In genomic region chr14:95489163-95489887, GRCh38 we compare ENCODE assay signal across 12 cellular contexts. TPM values are rescaled to one million over a fixed set of nuclear protein-coding genes. Genes with fewer than 3 reads are reported as not detected.
A peak's percentile ranks its signal among the peaks of the same experiment; 100 is the strongest.
DNase-seq lines count a peak whose midpoint lies in the region; ATAC-seq and TF ChIP-seq lines count a peak whose summit lies in the region.
"Had no signal": no experiment of that assay in that cellular context is flagged by ENCODE, and none has a peak within 500 bp of the region (broad histone marks: within the 10 kb centered on the region; RNA-seq: fewer than 3 reads in every experiment).

No MANE protein-coding gene starts in this region.

- no peak overlapping the region for H2BK15ac ChIP-seq in mesenchymal stem cell (ENCODE audit: low read depth, poor library complexity, severe bottlenecking)

- H2BK120ac ChIP-seq in mesenchymal stem cell (ENCODE audit: low read depth, low read length): peak overlapping the region; percentile 36

- no peaks in the 10 kb centered on the region for H3K27me3 Mint-ChIP-seq in activated CD4-positive, alpha-beta T cell treated with anti-CD3 and anti-CD28 coated beads, Interleukin-2, amount 10 ng/mL, durations not matched to agents 24 days and 14 days
- H3K27me3 Mint-ChIP-seq in activated CD4-positive, alpha-beta T cell treated with anti-CD3 and anti-CD28 coated beads for 36 hours: no peaks in the 10 kb centered on the region

- no peak overlapping the region for H2AK5ac ChIP-seq in mesenchymal stem cell (ENCODE audit: low read length, severe bottlenecking)

- peaks cover 0 to 10% of the 10 kb centered on the region in 2 experiments for H3K36me3 ChIP-seq in mesenchymal stem cell (ENCODE audit: control insufficient read depth in 1 of 2, insufficient read depth in 2 of 2, low read depth in 1 of 2, low read length in 2 of 2)
- H3K36me3 ChIP-seq in tibial artery: no peaks in the 10 kb centered on the region
- H3K36me3 ChIP-seq in Karpas-422 (ENCODE audit: insufficient read depth, low read length): no peaks in the 10 kb centered on the region

- no peak overlapping the region for H2AFZ ChIP-seq in mesenchymal stem cell (ENCODE audit: low read depth, low read length)
- H2AFZ ChIP-seq in Karpas-422 (ENCODE audit: low read length): no peak overlapping the region

- no peak overlapping the region for H4K8ac ChIP-seq in mesenchymal stem cell (ENCODE audit: low read length)

- H3K18ac ChIP-seq in mesenchymal stem cell (ENCODE audit: low read depth in 1 of 2, low read length in 2 of 2): peak overlapping the region; percentile 34 to 43

- H3K9me3 ChIP-seq in mesenchymal stem cell (ENCODE audit: control insufficient read depth, low read length) (no peaks in the 10 kb centered on the region), tibial artery (no peaks in the 10 kb centered on the region), Karpas-422 (ENCODE audit: low read length) (no peaks in the 10 kb centered on the region)
- H3K9me3 ChIP-seq: A549 had no signal

- peak overlapping the region; percentile 51 for H3K27ac Mint-ChIP-seq in activated CD4-positive, alpha-beta T cell treated with anti-CD3 and anti-CD28 coated beads, Interleukin-2, amount 10 ng/mL, durations not matched to agents 24 days and 14 days
- H3K27ac Mint-ChIP-seq in activated CD4-positive, alpha-beta T cell treated with anti-CD3 and anti-CD28 coated beads for 36 hours: no peak overlapping the region

- peak overlapping the region; percentile 76 for H4K91ac ChIP-seq in mesenchymal stem cell (ENCODE audit: low read length)

- no peak overlapping the region for H3K14ac ChIP-seq in mesenchymal stem cell (ENCODE audit: low read length in 2 of 2)

- CTCF ChIA-PET in activated CD4-positive, alpha-beta T cell treated with anti-CD3 and anti-CD28 coated beads for 36 hours (lab: Charles Lee): interaction anchor here (1.0 to 1.1 kb wide), 2 partner anchors 41 to 45 kb away, joined by 3 to 4 read pairs; no protein-coding TSS in a partner anchor

- no peak for ATAC-seq in activated CD4-positive, alpha-beta T cell treated with anti-CD3 and anti-CD28 coated beads for 36 hours
- ATAC-seq in HG03378 (IDR thresholded peaks at IDR 0.05; ENCODE audit: unreplicated experiment) (no peak), GM18861 (IDR thresholded peaks at IDR 0.05; ENCODE audit: unreplicated experiment) (no peak)
- ATAC-seq: A549 had no signal

- no peaks in the 10 kb centered on the region for H4K20me1 ChIP-seq in Karpas-422 (ENCODE audit: insufficient read depth, low read depth, low read length)

- TF ChIP-seq CTCF in coronary artery (IDR thresholded peaks at IDR 0.05) (no peak), tibial artery (IDR thresholded peaks at IDR 0.05) (no peak)

- no peaks in the 10 kb centered on the region for H3K79me2 ChIP-seq in Karpas-422 (ENCODE audit: low read length)

- POLR2A ChIA-PET in activated CD4-positive, alpha-beta T cell treated with anti-CD3 and anti-CD28 coated beads for 36 hours (lab: Charles Lee): interaction anchor here (0.5 kb wide), 1 partner anchor 24 kb away, joined by 4 read pairs; no protein-coding TSS in a partner anchor

- no peak overlapping the region for H3K4me2 ChIP-seq in mesenchymal stem cell (ENCODE audit: low read length, poor library complexity, severe bottlenecking)
- no peak overlapping the region for H3K4me2 ChIP-seq in Karpas-422 (ENCODE audit: low read depth, low read length, poor library complexity, severe bottlenecking)
- H3K4me2 ChIP-seq: A549 had no signal

- H2BK12ac ChIP-seq in mesenchymal stem cell (ENCODE audit: low read length in 2 of 2): peak overlapping the region in 1 of 2 experiments; percentile 25

- H3K4me3 Mint-ChIP-seq in activated CD4-positive, alpha-beta T cell treated with anti-CD3 and anti-CD28 coated beads, Interleukin-2, amount 10 ng/mL, durations not matched to agents 24 days and 14 days: no peak overlapping the region
- H3K4me3 Mint-ChIP-seq in activated CD4-positive, alpha-beta T cell treated with anti-CD3 and anti-CD28 coated beads for 36 hours: no peak overlapping the region

- peaks cover 5% of the 10 kb centered on the region for H3K9me3 Mint-ChIP-seq in activated CD4-positive, alpha-beta T cell treated with anti-CD3 and anti-CD28 coated beads, Interleukin-2, amount 10 ng/mL, durations not matched to agents 24 days and 14 days
- peaks cover 4% of the 10 kb centered on the region for H3K9me3 Mint-ChIP-seq in activated CD4-positive, alpha-beta T cell treated with anti-CD3 and anti-CD28 coated beads for 36 hours (ENCODE audit: low read depth)

- peaks cover 3% of the 10 kb centered on the region for H3K4me1 ChIP-seq in mesenchymal stem cell (ENCODE audit: control insufficient read depth, insufficient read depth, low read depth, low read length)
- peaks cover 0 to 60% (median 32%) of the 10 kb centered on the region in 4 donors for H3K4me1 ChIP-seq in tibial artery
- H3K4me1 ChIP-seq in Karpas-422 (ENCODE audit: low read length): peaks cover 34% of the 10 kb centered on the region

- intact Hi-C loops in activated CD4-positive, alpha-beta T cell treated with anti-CD3 and anti-CD28 coated beads, Interleukin-2, amount 10 ng/mL, durations not matched to agents 24 days and 14 days (cut with micrococcal nuclease): no loop called here
- intact Hi-C loops in activated CD4-positive, alpha-beta T cell treated with anti-CD3 and anti-CD28 coated beads for 36 hours (cut with DNase I, micrococcal nuclease): no loop called here
- intact Hi-C loops in tibial artery (cut with DNase I; ENCODE audit: low total_unique reads): no loop called here

- H2BK5ac ChIP-seq in mesenchymal stem cell (ENCODE audit: low read depth, low read length, poor library complexity, severe bottlenecking): no peak overlapping the region

- no peaks in the 10 kb centered on the region for H3K27me3 ChIP-seq in mesenchymal stem cell (ENCODE audit: control insufficient read depth in 1 of 2, insufficient read depth in 1 of 2, low read length in 2 of 2)
- H3K27me3 ChIP-seq in tibial artery: no peaks in the 10 kb centered on the region
- no peaks in the 10 kb centered on the region; the same call in 1 of the 2 replicates for H3K27me3 ChIP-seq in Karpas-422 (ENCODE audit: low read length)

- H3K23ac ChIP-seq in mesenchymal stem cell (ENCODE audit: low read length in 2 of 2): no peak overlapping the region

- no peaks in the 10 kb centered on the region for H3K79me1 ChIP-seq in mesenchymal stem cell (replicated peaks; ENCODE audit: low read length, poor library complexity, severe bottlenecking)

- WGBS in mesenchymal stem cell: 95% methylated on average over 2 of the region's 3 CpGs

- H3K9ac ChIP-seq in mesenchymal stem cell (ENCODE audit: low read length): peak overlapping the region; percentile 49
- no peak overlapping the region for H3K9ac ChIP-seq in Karpas-422 (ENCODE audit: low read length)

- H3K9me2 ChIP-seq in Karpas-422 (replicated peaks; ENCODE audit: insufficient read depth, low read length): no peaks in the 10 kb centered on the region

- peak overlapping the region in 1 of 2 experiments; percentile 4 for H3K4ac ChIP-seq in mesenchymal stem cell (ENCODE audit: low read depth in 1 of 2, low read length in 2 of 2)

- H3K4me3 ChIP-seq in coronary artery: no peak overlapping the region
- no peak overlapping the region for H3K4me3 ChIP-seq in mesenchymal stem cell (ENCODE audit: insufficient read depth in 1 of 2, low read depth in 1 of 2, low read length in 2 of 2)
- no peak overlapping the region for H3K4me3 ChIP-seq in tibial artery
- no peak overlapping the region for H3K4me3 ChIP-seq in Karpas-422 (ENCODE audit: low read length)
- H3K4me3 ChIP-seq: A549 had no signal

- peak overlapping the region; percentile 70 to 78 for H3K27ac ChIP-seq in coronary artery
- H3K27ac ChIP-seq in mesenchymal stem cell (ENCODE audit: low read length, poor library complexity, severe bottlenecking): no peak overlapping the region
- H3K27ac ChIP-seq in tibial artery: peak overlapping the region; percentile 81 to 84
- H3K27ac ChIP-seq in Karpas-422 (ENCODE audit: low read length): no peak overlapping the region
- H3K27ac ChIP-seq: A549 had no signal

- peaks cover 34% of the 10 kb centered on the region for H3K36me3 Mint-ChIP-seq in activated CD4-positive, alpha-beta T cell treated with anti-CD3 and anti-CD28 coated beads, Interleukin-2, amount 10 ng/mL, durations not matched to agents 24 days and 14 days (ENCODE audit: low read depth)
- peaks cover 16% of the 10 kb centered on the region for H3K36me3 Mint-ChIP-seq in activated CD4-positive, alpha-beta T cell treated with anti-CD3 and anti-CD28 coated beads for 36 hours (ENCODE audit: low read depth)

- no peak for DNase-seq in activated CD4-positive, alpha-beta T cell treated with anti-CD3 and anti-CD28 coated beads, Interleukin-2, amount 10 ng/mL, durations not matched to agents 24 days and 14 days
- DNase-seq in activated CD4-positive, alpha-beta T cell treated with anti-CD3 and anti-CD28 coated beads for 36 hours: no peak
- DNase-seq in coronary artery (ENCODE audit: low spot score): no peak
- no peak for DNase-seq in mesenchymal stem cell
- no peak for DNase-seq in tibial artery
- DNase-seq in Karpas-422: no peak
- DNase-seq: DND-41; effector memory CD4-positive, alpha-beta T cell; stimulated activated CD4-positive, alpha-beta T cell treated with anti-CD3 and anti-CD28 coated beads, Interleukin-12 subunit alpha, Interleukin-12 subunit beta, amount 100 ng/mL, for 4 hours had no signal

- H3K4me1 Mint-ChIP-seq in activated CD4-positive, alpha-beta T cell treated with anti-CD3 and anti-CD28 coated beads, Interleukin-2, amount 10 ng/mL, durations not matched to agents 24 days and 14 days: peaks cover 37% of the 10 kb centered on the region
- H3K4me1 Mint-ChIP-seq in activated CD4-positive, alpha-beta T cell treated with anti-CD3 and anti-CD28 coated beads for 36 hours: peaks cover 20% of the 10 kb centered on the region

RNA-seq across cellular contexts. Expression of gene SYNE3, which starts 27.1 kb away (rescaled TPM):
- 45.2 and 46.3 TPM in 2 replicates for total RNA-seq in activated CD4-positive, alpha-beta T cell treated with anti-CD3 and anti-CD28 coated beads, Interleukin-2, amount 10 ng/mL, durations not matched to agents 24 days and 14 days
- 10 to 100 TPM; 27.3 to 34.2 TPM for total RNA-seq in activated CD4-positive, alpha-beta T cell treated with anti-CD3 and anti-CD28 coated beads for 36 hours
- 4.1 TPM for polyA plus RNA-seq in mesenchymal stem cell (2013, experiment 1 of 2)
- polyA plus RNA-seq in mesenchymal stem cell (2013, experiment 2 of 2): 3.9 TPM
- total RNA-seq in Karpas-422 (2014; rRNA removed; shearing (Covaris generic); ENCODE audit: low replicate concordance): 1.8 and 3.3 TPM in 2 replicates

RNA-seq across cellular contexts. Expression of gene GLRX5, which starts 45.5 kb away (rescaled TPM):
- total RNA-seq in activated CD4-positive, alpha-beta T cell treated with anti-CD3 and anti-CD28 coated beads, Interleukin-2, amount 10 ng/mL, durations not matched to agents 24 days and 14 days: 43.7 and 45.6 TPM in 2 replicates
- total RNA-seq in activated CD4-positive, alpha-beta T cell treated with anti-CD3 and anti-CD28 coated beads for 36 hours: 10 to 100 TPM; 37.9 to 44.1 TPM
- 52.4 TPM for polyA plus RNA-seq in mesenchymal stem cell (2013, experiment 1 of 2)
- polyA plus RNA-seq in mesenchymal stem cell (2013, experiment 2 of 2): 54.4 TPM
- total RNA-seq in Karpas-422 (2014; rRNA removed; shearing (Covaris generic); ENCODE audit: low replicate concordance): 69.7 and 74.6 TPM in 2 replicates

Comparison
In these comparisons a context has a peak if more than half of its experiments do, and no peak if none do; other contexts are left out.
1. H3K27ac ChIP-seq: peak in coronary artery (2 of 2) and tibial artery (2 of 2); none in mesenchymal stem cell (single experiment) and Karpas-422 (single experiment).